ENCODE assay signal across 24 cellular contexts in the genomic region with DNA sequence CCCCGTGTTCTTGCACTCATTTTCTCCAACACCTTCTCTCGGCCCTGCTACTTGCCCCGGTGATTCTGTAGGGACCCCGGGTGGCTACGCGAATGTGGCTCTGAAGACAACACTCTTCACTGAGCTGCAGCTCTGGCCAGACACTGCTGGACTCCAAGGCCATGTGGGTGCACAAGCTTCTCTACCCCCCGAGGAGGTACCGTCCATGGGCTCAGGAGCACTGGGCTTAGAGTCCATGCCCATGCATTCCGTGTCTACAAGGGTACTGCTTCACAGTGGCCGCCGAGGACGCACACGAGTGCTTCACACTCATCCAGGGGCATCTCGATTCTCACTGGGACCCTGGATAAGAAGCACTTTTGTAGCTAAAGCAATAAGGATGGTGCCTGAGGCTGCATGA. TPM values are rescaled to one million over a fixed set of nuclear protein-coding genes. Genes with fewer than 3 reads are reported as not detected.
"Had no signal": no experiment of that assay in that cellular context is flagged by ENCODE, and none has a peak within 500 bp of the region (broad histone marks: within the 10 kb centered on the region; RNA-seq: fewer than 3 reads in every experiment).

No MANE protein-coding gene starts in this region.

- H2AFZ ChIP-seq: hepatocyte had no signal

- H3K4me3 Mint-ChIP-seq: immature natural killer cell, mesothelial cell of epicardium had no signal

- H3K36me3 Mint-ChIP-seq: immature natural killer cell, mesothelial cell of epicardium had no signal

- H3K9me3 Mint-ChIP-seq: immature natural killer cell, mesothelial cell of epicardium had no signal

- H3K4me1 Mint-ChIP-seq: immature natural killer cell had no signal

- H3K9me3 ChIP-seq: esophagus squamous epithelium, gastrocnemius medialis, heart left ventricle, left lung, lower lobe of right lung, mucosa of descending colon had no signal

- H3K36me3 ChIP-seq: esophagus squamous epithelium, gastrocnemius medialis, heart left ventricle, left lung, lower lobe of right lung had no signal

- DNase-seq: dermis blood vessel endothelial cell; dorsolateral prefrontal cortex; effector CD4-positive, alpha-beta T cell; effector memory CD4-positive, alpha-beta T cell; esophagus squamous epithelium; foreskin fibroblast; foreskin melanocyte; gastrocnemius medialis; heart left ventricle; hypothalamus; immature natural killer cell; left cardiac atrium; left lung; left ventricle myocardium superior; lower lobe of right lung; mesenchymal stem cell; mucosa of descending colon had no signal

- H3K4me1 ChIP-seq: gastrocnemius medialis, left lung had no signal

- H3K27ac Mint-ChIP-seq: immature natural killer cell, mesothelial cell of epicardium had no signal

- H3K4me3 ChIP-seq: coronary artery, dorsolateral prefrontal cortex, esophagus squamous epithelium, gastrocnemius medialis, heart left ventricle, hepatocyte, left lung, lower lobe of right lung, mucosa of descending colon had no signal

- ATAC-seq: gastrocnemius medialis, left cardiac atrium, left lung, left ventricle myocardium superior, lower lobe of right lung, mucosa of descending colon had no signal

- H3K27me3 ChIP-seq: gastrocnemius medialis had no signal

- H3K4me2 ChIP-seq: hepatocyte had no signal

- H3K27ac ChIP-seq: coronary artery, dorsolateral prefrontal cortex, esophagus squamous epithelium, gastrocnemius medialis, heart left ventricle, hepatocyte, left lung, lower lobe of right lung had no signal

RNA-seq across cellular contexts. Expression of gene SMOC2, which starts 59.5 kb away (rescaled TPM):
- total RNA-seq: dermis blood vessel endothelial cell, endothelial cell of umbilical vein, kidney epithelial cell, lung microvascular endothelial cell, myocyte had no signal
- polyA plus RNA-seq: endothelial cell of umbilical vein, immature natural killer cell had no signal
